In the genomic region with DNA sequence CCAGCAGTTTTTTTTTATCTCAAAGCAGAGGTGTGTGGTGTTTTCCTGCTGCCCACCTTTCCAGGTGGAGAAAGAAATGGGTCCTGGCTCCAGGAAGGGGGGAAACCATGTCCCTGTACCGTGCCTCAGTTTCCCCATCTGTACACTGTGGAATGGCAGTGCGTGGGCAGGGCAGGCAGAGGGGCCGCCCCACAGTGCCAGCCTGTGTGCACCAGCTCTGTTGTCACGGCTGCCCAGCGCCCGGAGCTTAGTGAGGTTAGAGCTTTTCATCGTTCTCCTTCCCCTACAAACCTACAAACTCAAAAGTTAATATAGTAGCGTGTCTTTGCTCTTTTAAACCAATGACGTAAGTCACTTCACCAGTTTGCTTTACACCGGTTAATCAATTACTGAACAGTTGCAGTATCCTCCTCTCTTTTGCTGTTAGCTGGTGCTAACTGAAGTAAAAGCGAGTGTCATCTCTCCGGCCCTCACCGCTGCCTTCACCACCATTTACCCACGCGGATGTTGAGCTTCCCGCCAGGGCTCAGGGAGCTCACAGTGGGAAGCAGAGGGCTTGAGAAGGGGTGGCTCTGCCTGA, we compare ENCODE assay signal across 31 cellular contexts.
A peak's percentile ranks its signal among the peaks of the same experiment; 100 is the strongest.
DNase-seq lines count a peak whose midpoint lies in the region; ATAC-seq, FAIRE-seq and TF ChIP-seq lines count a peak whose summit lies in the region.
"Had no signal": no experiment of that assay in that cellular context is flagged by ENCODE, and none has a peak within 500 bp of the region (broad histone marks: within the 10 kb centered on the region; RNA-seq: fewer than 3 reads in every experiment).

No MANE protein-coding gene starts in this region.

- FAIRE-seq in H1 (lab: Jason Lieb, UNC): no peak
- FAIRE-seq: GM12878, HTR-8/SVneo had no signal

- CTCF ChIA-PET in H1 (lab: Charles Lee; ENCODE audit: partially characterized antibody): interaction anchor here (0.6 to 1.3 kb wide), 4 partner anchors 79 to 1070 kb away, joined by 3 to 4 read pairs (median 3); no protein-coding TSS in a partner anchor

- no peak for TF ChIP-seq CTCF in H1 (IDR thresholded peaks at IDR 0.05; ENCODE audit: control extremely low read depth in 1 of 3, insufficient read depth in 1 of 3, low read depth in 1 of 3, low read length in 3 of 3)

- H4K5ac ChIP-seq in H1 (ENCODE audit: insufficient read length, low read depth, low read length): no peak overlapping the region

- H2AK5ac ChIP-seq in H1 (ENCODE audit: low read depth, low read length): no peak overlapping the region

- no peak overlapping the region for H3K14ac ChIP-seq in H1 (ENCODE audit: insufficient read length)

- no peak overlapping the region for H2BK120ac ChIP-seq in H1 (replicated peaks; ENCODE audit: low read depth, low read length)

- no peak for TF ChIP-seq RAD21 in H1 (IDR thresholded peaks at IDR 0.05 in 1 of 2, conservative IDR thresholded peaks at IDR 0.05 in 1 of 2; ENCODE audit: low read depth in 2 of 2, low read length in 2 of 2)

- WGBS in right cardiac atrium: 82% methylated on average over 16 of the region's 16 CpGs
- WGBS in H1 (ENCODE audit: extremely low coverage in 1 of 2, insufficient coverage in 1 of 2, insufficient read length in 1 of 2, insufficient replicate concordance in 2 of 2, low coverage in 1 of 2, low lambda C conversion rate in 2 of 2, missing lambda C conversion rate in 1 of 2), 2 experiments: 88% methylated on average over 16 of the region's 16 CpGs; no CpG with 5 or more reads in 1 of the 2 experiments

- H2BK5ac ChIP-seq in H1 (ENCODE audit: low read depth, low read length): no peak overlapping the region

- H2BK12ac ChIP-seq in H1 (ENCODE audit: low read depth, low read length): no peak overlapping the region

- peaks cover 1% of the 10 kb centered on the region; the same call in 1 of the 2 replicates for H3K23me2 ChIP-seq in H1 (ENCODE audit: low read depth, low read length)

- no peak for ATAC-seq in right cardiac atrium
- no peak for ATAC-seq in left ventricle myocardium superior
- ATAC-seq in left lobe of liver: peak; percentile 41
- ATAC-seq: GM12878, GM23338, HCT116, PC-3 had no signal

- H3K27ac ChIP-seq in right cardiac atrium (ENCODE audit: low read length) (no peak overlapping the region), H1 (ENCODE audit: low read depth, low read length) (no peak overlapping the region)

- no peaks in the 10 kb centered on the region for H4K20me1 ChIP-seq in H1 (replicated peaks in 1 of 2; ENCODE audit: control insufficient read depth in 1 of 2, insufficient read depth in 2 of 2, low read length in 2 of 2)

- DNase-seq in right cardiac atrium: peak in 2 of 3 donors; percentile 20 to 38
- DNase-seq in left ventricle myocardium superior: no peak
- no peak for DNase-seq in H1 (ENCODE audit: low read depth in 1 of 2, low spot score in 2 of 2)
- no peak for DNase-seq in left lobe of liver (ENCODE audit: low spot score)
- peak; percentile 58 for DNase-seq in renal cortical epithelial cell (ENCODE audit: low read depth)
- no peak for DNase-seq in activated CD4-positive, alpha-beta T cell treated with anti-CD3 and anti-CD28 coated beads for 1 hour
- DNase-seq in HCEC 1CT: no peak
- DNase-seq in activated CD4-positive, alpha-beta T cell treated with anti-CD3 and anti-CD28 coated beads, Interleukin-2, amount 50 U/mL, for 48 hours: no peak
- DNase-seq: C1 segment of cervical spinal cord; Caco-2; CD4-positive, alpha-beta memory T cell; DMS 273 treated with DMSO at 0.1 percent for 48 hours; DMS79; EL; GDM1; KBM-7; MG63; NCI-H1105 treated with DMSO at 0.1 percent for 48 hours; NCI-H146; NCI-H1930; NCI-H2107; NCI-H446; NCI-H526; NCI-H82; NK-92 treated with Interleukin-12 subunit alpha and Interleukin-12 subunit beta, amount 100 ng/mL, for 24 hours; PC-3; Right ventricle myocardium superior had no signal

- no peak for TF ChIP-seq POLR2A in H1 (IDR thresholded peaks at IDR 0.05; ENCODE audit: control extremely low read depth in 1 of 2, low read depth in 2 of 2, low read length in 2 of 2)

- no peak overlapping the region for H3K4ac ChIP-seq in H1 (replicated peaks; ENCODE audit: insufficient read length, low read depth, low read length)

- no peaks in the 10 kb centered on the region for H3K36me3 ChIP-seq in H1 (ENCODE audit: control insufficient read depth in 2 of 4, insufficient read depth in 4 of 4, low read length in 3 of 4)
- H3K36me3 ChIP-seq: MG63 had no signal

- no peak overlapping the region for H4K91ac ChIP-seq in H1 (replicated peaks; ENCODE audit: insufficient read length, low read length)

- H3K27me3 ChIP-seq in right cardiac atrium (ENCODE audit: control insufficient read depth, insufficient read depth) (no peaks in the 10 kb centered on the region), H1 (replicated peaks in 1 of 4; ENCODE audit: control insufficient read depth in 3 of 4, extremely low read depth in 1 of 4, insufficient read depth in 3 of 4, low read length in 3 of 4) (0 out of 7 replicates have a peak, but pooled peaks cover 0 to 4% (median 0%) of the 10 kb centered on the region in 4 experiments)
- H3K27me3 ChIP-seq: MG63 had no signal

- no peak for TF ChIP-seq EP300 in H1 (IDR thresholded peaks at IDR 0.05; ENCODE audit: borderline replicate concordance in 1 of 2, low read depth in 2 of 2, low read length in 2 of 2)

- no peak overlapping the region for H3K56ac ChIP-seq in H1 (replicated peaks; ENCODE audit: insufficient read length, low read depth, low read length)

- H3K79me2 ChIP-seq in H1 (ENCODE audit: control insufficient read depth in 1 of 2, insufficient read depth in 2 of 2, low read length in 2 of 2): no peaks in the 10 kb centered on the region

- no peak overlapping the region for H3K4me3 ChIP-seq in right cardiac atrium (ENCODE audit: low read length)
- no peak overlapping the region for H3K4me3 ChIP-seq in H1 (ENCODE audit: extremely low read depth in 1 of 4, insufficient read depth in 2 of 4, low read depth in 3 of 4, low read length in 4 of 4)
- H3K4me3 ChIP-seq: GM12878, GM23338, MG63 had no signal

- intact Hi-C loops in right cardiac atrium (cut with DNase I) (no loop called here), left ventricle myocardium superior (cut with micrococcal nuclease) (no loop called here)

- H3K9me3 ChIP-seq in right cardiac atrium (ENCODE audit: control insufficient read depth, low read length): no peaks in the 10 kb centered on the region
- H3K9me3 ChIP-seq in H1 (ENCODE audit: insufficient read depth in 2 of 2, low read depth in 1 of 2, low read length in 1 of 2): no peaks in the 10 kb centered on the region
- H3K9me3 ChIP-seq: Caco-2, MG63 had no signal

- H3K4me2 ChIP-seq in H1 (ENCODE audit: insufficient read depth in 1 of 2, low read depth in 2 of 2, low read length in 2 of 2): no peak overlapping the region
- H3K4me2 ChIP-seq: GM23338 had no signal

- H3K23ac ChIP-seq in H1 (ENCODE audit: insufficient read length): no peak overlapping the region

- no peak overlapping the region for H2BK20ac ChIP-seq in H1 (ENCODE audit: low read length)

- no peak overlapping the region for H3K9ac ChIP-seq in H1 (replicated peaks in 1 of 4; ENCODE audit: extremely low read depth in 1 of 4, low read depth in 3 of 4, low read length in 3 of 4)

- H2AFZ ChIP-seq in H1 (ENCODE audit: low read length): no peak overlapping the region
- H2AFZ ChIP-seq: GM23338 had no signal

- H3K18ac ChIP-seq in H1 (ENCODE audit: extremely low read depth, low read length): no peak overlapping the region

- H3K4me1 ChIP-seq in right cardiac atrium (ENCODE audit: control insufficient read depth, insufficient read depth, low read length) (no peaks in the 10 kb centered on the region), H1 (replicated peaks in 1 of 4; ENCODE audit: control insufficient read depth in 3 of 4, insufficient read depth in 4 of 4, low read length in 3 of 4) (peaks cover 0 to 2% (median 0%) of the 10 kb centered on the region in 4 experiments; a peak in 1 of 7 replicates)

- no peaks in the 10 kb centered on the region for H3K79me1 ChIP-seq in H1 (ENCODE audit: low read depth, low read length)

- POLR2A ChIA-PET in H1 (lab: Charles Lee; ENCODE audit: partially characterized antibody): interaction anchor here (0.6 kb wide), 1 partner anchor 20 kb away, joined by 3 read pairs; no protein-coding TSS in a partner anchor

- H4K8ac ChIP-seq in H1 (ENCODE audit: extremely low read depth, insufficient read depth, low read length): peak overlapping the region; percentile 31; the same call in 1 of the 2 replicates

- H2BK15ac ChIP-seq in H1 (ENCODE audit: low read length): no peak overlapping the region

TF ChIP-seq in H1, 55 proteins besides CTCF, POLR2A, EP300 and RAD21 (continues in another document):
- TF ChIP-seq KDM4A (IDR thresholded peaks at IDR 0.05; ENCODE audit: low read depth, low read length, severe bottlenecking) (no peak), HDAC6 (IDR thresholded peaks at IDR 0.05; ENCODE audit: low read depth, low read length) (no peak), ASH2L (IDR thresholded peaks at IDR 0.05; ENCODE audit: low read length) (no peak), PHF8 (conservative IDR thresholded peaks at IDR 0.05; ENCODE audit: low read depth, low read length) (no peak), POLR2AphosphoS5 (IDR thresholded peaks at IDR 0.05; ENCODE audit: low read depth, low read length) (no peak), CHD2 (IDR thresholded peaks at IDR 0.05; ENCODE audit: low read length) (no peak), RNF2 (IDR thresholded peaks at IDR 0.05; ENCODE audit: borderline replicate concordance, low read depth, low read length, missing control alignments, poor library complexity, severe bottlenecking) (no peak), HDAC2 (IDR thresholded peaks at IDR 0.05; ENCODE audit: borderline replicate concordance in 1 of 2, low read depth in 2 of 2, low read length in 2 of 2) (no peak), SUZ12 (IDR thresholded peaks at IDR 0.05; ENCODE audit: low read length) (no peak), TAF7 (optimal IDR thresholded peaks at IDR 0.05; ENCODE audit: borderline replicate concordance, low read depth, low read length) (no peak), KDM1A (IDR thresholded peaks at IDR 0.05; ENCODE audit: borderline replicate concordance, low read length) (no peak), SP1 (IDR thresholded peaks at IDR 0.05; ENCODE audit: low read depth, low read length) (no peak), NRF1 (IDR thresholded peaks at IDR 0.05; ENCODE audit: low read depth, low read length) (no peak), ATF2 (IDR thresholded peaks at IDR 0.05; ENCODE audit: low read length) (no peak)

Comparison
In these comparisons a context has a peak if more than half of its experiments do, and no peak if none do; other contexts are left out.
1. DNase-seq: peak in right cardiac atrium (2 of 3) and renal cortical epithelial cell (single experiment); none in left ventricle myocardium superior (single experiment), H1 (0 of 2), left lobe of liver (single experiment), activated CD4-positive, alpha-beta T cell treated with anti-CD3 and anti-CD28 coated beads for 1 hour (single experiment), HCEC 1CT (single experiment) and activated CD4-positive, alpha-beta T cell treated with anti-CD3 and anti-CD28 coated beads, Interleukin-2, amount 50 U/mL, for 48 hours (0 of 2).